Comparison of ENCODE assay signal across 1 cellular context in genomic region chr10:61899663-61899996, GRCh38.
A peak's percentile ranks its signal among the peaks of the same experiment; 100 is the strongest.
TF ChIP-seq lines count a peak whose summit lies in the region.

No MANE protein-coding gene starts in this region.

TF ChIP-seq in GM12878, 131 proteins besides CTCF, POLR2A, EP300 and RAD21:
- TF ChIP-seq MYB (IDR thresholded peaks at IDR 0.05; ENCODE audit: borderline replicate concordance, low read depth, low read length) (no peak), RBBP5 (conservative IDR thresholded peaks at IDR 0.05) (0 out of 2 replicates have a peak, but pooled peaks have one; percentile 3), IKZF1 (conservative IDR thresholded peaks at IDR 0.05) (no peak), HCFC1 (IDR thresholded peaks at IDR 0.05; ENCODE audit: low read length) (no peak), NBN (IDR thresholded peaks at IDR 0.05) (peak; percentile 11; the same call in 1 of the 2 replicates), BMI1 (IDR thresholded peaks at IDR 0.05; ENCODE audit: borderline replicate concordance) (peak; percentile 73; the same call in 1 of the 2 replicates), NFIC (IDR thresholded peaks at IDR 0.05; ENCODE audit: low read depth, low read length) (peak; percentile 9; the same call in 1 of the 2 replicates)
- TF ChIP-seq, protein P1, sequence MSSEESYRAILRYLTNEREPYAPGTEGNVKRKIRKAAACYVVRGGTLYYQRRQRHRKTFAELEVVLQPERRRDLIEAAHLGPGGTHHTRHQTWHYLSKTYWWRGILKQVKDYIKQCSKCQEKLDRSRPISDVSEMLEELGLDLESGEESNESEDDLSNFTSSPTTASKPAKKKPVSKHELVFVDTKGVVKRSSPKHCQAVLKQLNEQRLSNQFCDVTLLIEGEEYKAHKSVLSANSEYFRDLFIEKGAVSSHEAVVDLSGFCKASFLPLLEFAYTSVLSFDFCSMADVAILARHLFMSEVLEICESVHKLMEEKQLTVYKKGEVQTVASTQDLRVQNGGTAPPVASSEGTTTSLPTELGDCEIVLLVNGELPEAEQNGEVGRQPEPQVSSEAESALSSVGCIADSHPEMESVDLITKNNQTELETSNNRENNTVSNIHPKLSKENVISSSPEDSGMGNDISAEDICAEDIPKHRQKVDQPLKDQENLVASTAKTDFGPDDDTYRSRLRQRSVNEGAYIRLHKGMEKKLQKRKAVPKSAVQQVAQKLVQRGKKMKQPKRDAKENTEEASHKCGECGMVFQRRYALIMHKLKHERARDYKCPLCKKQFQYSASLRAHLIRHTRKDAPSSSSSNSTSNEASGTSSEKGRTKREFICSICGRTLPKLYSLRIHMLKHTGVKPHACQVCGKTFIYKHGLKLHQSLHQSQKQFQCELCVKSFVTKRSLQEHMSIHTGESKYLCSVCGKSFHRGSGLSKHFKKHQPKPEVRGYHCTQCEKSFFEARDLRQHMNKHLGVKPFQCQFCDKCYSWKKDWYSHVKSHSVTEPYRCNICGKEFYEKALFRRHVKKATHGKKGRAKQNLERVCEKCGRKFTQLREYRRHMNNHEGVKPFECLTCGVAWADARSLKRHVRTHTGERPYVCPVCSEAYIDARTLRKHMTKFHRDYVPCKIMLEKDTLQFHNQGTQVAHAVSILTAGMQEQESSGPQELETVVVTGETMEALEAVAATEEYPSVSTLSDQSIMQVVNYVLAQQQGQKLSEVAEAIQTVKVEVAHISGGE (CRISPR knock-in tag; IDR thresholded peaks at IDR 0.05): no peak
- TF ChIP-seq, protein P2, sequence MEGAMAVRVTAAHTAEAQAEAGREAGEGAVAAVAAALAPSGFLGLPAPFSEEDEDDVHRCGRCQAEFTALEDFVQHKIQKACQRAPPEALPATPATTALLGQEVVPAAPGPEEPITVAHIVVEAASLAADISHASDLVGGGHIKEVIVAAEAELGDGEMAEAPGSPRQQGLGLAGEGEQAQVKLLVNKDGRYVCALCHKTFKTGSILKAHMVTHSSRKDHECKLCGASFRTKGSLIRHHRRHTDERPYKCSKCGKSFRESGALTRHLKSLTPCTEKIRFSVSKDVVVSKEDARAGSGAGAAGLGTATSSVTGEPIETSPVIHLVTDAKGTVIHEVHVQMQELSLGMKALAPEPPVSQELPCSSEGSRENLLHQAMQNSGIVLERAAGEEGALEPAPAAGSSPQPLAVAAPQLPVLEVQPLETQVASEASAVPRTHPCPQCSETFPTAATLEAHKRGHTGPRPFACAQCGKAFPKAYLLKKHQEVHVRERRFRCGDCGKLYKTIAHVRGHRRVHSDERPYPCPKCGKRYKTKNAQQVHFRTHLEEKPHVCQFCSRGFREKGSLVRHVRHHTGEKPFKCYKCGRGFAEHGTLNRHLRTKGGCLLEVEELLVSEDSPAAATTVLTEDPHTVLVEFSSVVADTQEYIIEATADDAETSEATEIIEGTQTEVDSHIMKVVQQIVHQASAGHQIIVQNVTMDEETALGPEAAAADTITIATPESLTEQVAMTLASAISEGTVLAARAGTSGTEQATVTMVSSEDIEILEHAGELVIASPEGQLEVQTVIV (IDR thresholded peaks at IDR 0.05; ENCODE audit: borderline replicate concordance, partially characterized antibody): no peak
